In the genomic region with DNA sequence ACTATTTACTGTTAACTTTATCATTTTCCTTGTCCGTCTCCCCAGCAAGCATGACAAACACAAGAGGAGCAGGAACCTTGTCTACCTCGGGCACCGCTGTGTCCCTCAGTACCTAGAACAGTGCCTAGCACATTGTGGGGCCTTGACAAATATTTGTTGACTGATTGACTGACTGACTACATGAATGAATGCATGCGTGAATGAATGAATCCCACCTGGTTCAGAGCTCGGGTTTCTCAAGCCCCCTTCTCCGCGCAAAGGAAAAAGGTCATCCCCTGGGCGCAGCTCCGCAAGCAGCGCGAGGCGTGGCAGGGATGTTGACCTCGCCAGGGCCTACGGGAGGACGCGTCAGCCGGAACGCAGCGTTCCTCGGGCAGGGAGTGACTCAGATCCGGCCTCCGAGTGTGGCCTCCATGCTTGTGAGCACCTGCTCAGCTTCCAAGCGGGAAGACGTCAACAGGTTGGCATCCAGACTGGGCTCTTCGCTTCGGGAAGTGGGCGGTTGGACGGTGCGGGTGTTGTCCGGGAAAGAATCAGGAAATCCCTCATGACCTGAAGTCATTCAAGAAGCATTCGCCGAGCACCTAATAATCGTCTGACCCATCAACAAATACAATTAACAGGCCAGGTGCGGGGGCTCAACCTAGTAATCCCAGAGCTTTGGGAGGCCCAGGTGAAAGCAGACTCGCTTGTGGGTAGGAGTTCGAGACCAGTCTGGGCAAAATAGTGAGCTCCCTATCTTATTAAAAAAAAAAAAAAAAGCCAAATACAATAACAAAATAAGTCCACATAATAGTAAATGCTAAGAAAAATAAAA, we compare ENCODE assay signal across 8 cellular contexts. TPM values are rescaled to one million over a fixed set of nuclear protein-coding genes. Genes with fewer than 3 reads are reported as not detected.
A peak's percentile ranks its signal among the peaks of the same experiment; 100 is the strongest.
DNase-seq lines count a peak whose midpoint lies in the region; ATAC-seq and TF ChIP-seq lines count a peak whose summit lies in the region.

No MANE protein-coding gene starts in this region.

- DNase-seq in A673 (ENCODE audit: low spot score) (peak; percentile 42), Right ventricle myocardium superior (peak; percentile 83), progenitor cell of endocrine pancreas (ENCODE audit: low spot score, unreplicated experiment) (no peak), cortex of kidney (lab: John Stamatoyannopoulos, UW) (no peak), NCI-H1694 (lab: John Stamatoyannopoulos, UW) (no peak)
- no peak for DNase-seq in activated T-helper 1 cell treated with anti-CD3 and anti-CD28 coated beads, Interleukin-12 subunit alpha, Interleukin-12 subunit beta, Interleukin-2, Interleukin-4 antibody, amounts not matched to agents 30 ng/mL and 10 ng/mL and 1 ng/mL, durations not matched to agents 14 hours and 24 hours and 36 hours (ENCODE audit: low spot score)

- POLR2A ChIA-PET in A673 (lab: Charles Lee; ENCODE audit: low non-redundant PET): interaction anchor here (0.7 kb wide), 1 partner anchor 8 kb away, joined by 6 read pairs; no protein-coding TSS in a partner anchor

- H3K27ac Mint-ChIP-seq in activated T-helper 1 cell treated with anti-CD3 and anti-CD28 coated beads, Interleukin-12 subunit alpha, Interleukin-12 subunit beta, Interleukin-2, Interleukin-4 antibody, amounts not matched to agents 30 ng/mL and 10 ng/mL and 1 ng/mL, durations not matched to agents 14 hours and 24 hours and 36 hours: peak overlapping the region; percentile 98
- H3K27ac Mint-ChIP-seq in progenitor cell of endocrine pancreas: peak overlapping the region; percentile 99

- intact Hi-C loops in A673 (cut with micrococcal nuclease; ENCODE audit: unreplicated experiment): no loop called here
- intact Hi-C loops in activated T-helper 1 cell treated with anti-CD3 and anti-CD28 coated beads, Interleukin-12 subunit alpha, Interleukin-12 subunit beta, Interleukin-2, Interleukin-4 antibody, amounts not matched to agents 30 ng/mL and 10 ng/mL and 1 ng/mL, durations not matched to agents 14 hours and 24 hours and 36 hours (cut with micrococcal nuclease): loop anchor here (10.0 kb wide), 1 partner anchor 474 kb away; no protein-coding TSS in a partner anchor
- intact Hi-C loops in Right ventricle myocardium superior (cut with DNase I): no loop called here

- H3K27me3 ChIP-seq in A673 (replicated peaks; ENCODE audit: insufficient read depth, low read depth, low read length, poor library complexity): no peaks in the 10 kb centered on the region

- no peaks in the 10 kb centered on the region for H3K9me3 Mint-ChIP-seq in activated T-helper 1 cell treated with anti-CD3 and anti-CD28 coated beads, Interleukin-12 subunit alpha, Interleukin-12 subunit beta, Interleukin-2, Interleukin-4 antibody, amounts not matched to agents 30 ng/mL and 10 ng/mL and 1 ng/mL, durations not matched to agents 14 hours and 24 hours and 36 hours
- no peaks in the 10 kb centered on the region for H3K9me3 Mint-ChIP-seq in progenitor cell of endocrine pancreas (ENCODE audit: low read depth)

- no peak overlapping the region for H3K27ac ChIP-seq in A673 (ENCODE audit: low read depth, low read length, poor library complexity, severe bottlenecking)

- TF ChIP-seq CTCF in A673 (conservative IDR thresholded peaks at IDR 0.05; ENCODE audit: low read depth, low read length) (no peak), progenitor cell of endocrine pancreas (IDR thresholded peaks at IDR 0.05; ENCODE audit: unreplicated experiment) (no peak)

- H3K36me3 ChIP-seq in A673 (ENCODE audit: insufficient read depth, low read length, poor library complexity, severe bottlenecking): no peaks in the 10 kb centered on the region

- peak overlapping the region; percentile 94 for H3K4me3 ChIP-seq in A673 (ENCODE audit: low read depth, low read length, poor library complexity, severe bottlenecking)

- BruUV-seq in A673 (replicated peaks; lab: Mats Ljungman, UMichigan): no TSS peak

- CTCF ChIA-PET in A673 (lab: Charles Lee): interaction anchor here (0.6 kb wide), 1 partner anchor 113 kb away, joined by 3 read pairs; no protein-coding TSS in a partner anchor

- no peaks in the 10 kb centered on the region for H3K9me3 ChIP-seq in A673 (ENCODE audit: low read depth, low read length, poor library complexity, severe bottlenecking)

- peak overlapping the region; percentile 88 for H3K4me3 Mint-ChIP-seq in activated T-helper 1 cell treated with anti-CD3 and anti-CD28 coated beads, Interleukin-12 subunit alpha, Interleukin-12 subunit beta, Interleukin-2, Interleukin-4 antibody, amounts not matched to agents 30 ng/mL and 10 ng/mL and 1 ng/mL, durations not matched to agents 14 hours and 24 hours and 36 hours
- peak overlapping the region; percentile 88 for H3K4me3 Mint-ChIP-seq in progenitor cell of endocrine pancreas (ENCODE audit: low read depth)

- peaks cover 6% of the 10 kb centered on the region for H3K36me3 Mint-ChIP-seq in activated T-helper 1 cell treated with anti-CD3 and anti-CD28 coated beads, Interleukin-12 subunit alpha, Interleukin-12 subunit beta, Interleukin-2, Interleukin-4 antibody, amounts not matched to agents 30 ng/mL and 10 ng/mL and 1 ng/mL, durations not matched to agents 14 hours and 24 hours and 36 hours (ENCODE audit: low read depth)
- H3K36me3 Mint-ChIP-seq in progenitor cell of endocrine pancreas (ENCODE audit: insufficient read depth): no peaks in the 10 kb centered on the region

- ATAC-seq in GM19351 (IDR thresholded peaks at IDR 0.05; ENCODE audit: unreplicated experiment): peak; percentile 43
- ATAC-seq in HG03460 (IDR thresholded peaks at IDR 0.05; ENCODE audit: unreplicated experiment): peak; percentile 42
- ATAC-seq in Right ventricle myocardium superior (ENCODE audit: poor library complexity): peak; percentile 44

- H3K27me3 Mint-ChIP-seq in activated T-helper 1 cell treated with anti-CD3 and anti-CD28 coated beads, Interleukin-12 subunit alpha, Interleukin-12 subunit beta, Interleukin-2, Interleukin-4 antibody, amounts not matched to agents 30 ng/mL and 10 ng/mL and 1 ng/mL, durations not matched to agents 14 hours and 24 hours and 36 hours (ENCODE audit: insufficient read depth): peaks cover 9% of the 10 kb centered on the region
- no peaks in the 10 kb centered on the region for H3K27me3 Mint-ChIP-seq in progenitor cell of endocrine pancreas

- peaks cover 36% of the 10 kb centered on the region for H3K4me1 Mint-ChIP-seq in activated T-helper 1 cell treated with anti-CD3 and anti-CD28 coated beads, Interleukin-12 subunit alpha, Interleukin-12 subunit beta, Interleukin-2, Interleukin-4 antibody, amounts not matched to agents 30 ng/mL and 10 ng/mL and 1 ng/mL, durations not matched to agents 14 hours and 24 hours and 36 hours (ENCODE audit: low read depth)
- peaks cover 4% of the 10 kb centered on the region for H3K4me1 Mint-ChIP-seq in progenitor cell of endocrine pancreas (ENCODE audit: low read depth)

- no peaks in the 10 kb centered on the region for H3K4me1 ChIP-seq in A673 (ENCODE audit: insufficient read depth, low read length, poor library complexity, severe bottlenecking)

RNA-seq across cellular contexts. Expression of a gene that starts 13.9 kb away (rescaled TPM):
- total RNA-seq in A673 (2021) (965 and 1,053 TPM in 2 replicates), Right ventricle myocardium superior (1,120 TPM), progenitor cell of endocrine pancreas (630 and 645 TPM in 2 replicates)
- 883 and 899 TPM in 2 replicates for total RNA-seq in activated T-helper 1 cell treated with anti-CD3 and anti-CD28 coated beads, Interleukin-12 subunit alpha, Interleukin-12 subunit beta, Interleukin-2, Interleukin-4 antibody, amounts not matched to agents 30 ng/mL and 10 ng/mL and 1 ng/mL, durations not matched to agents 14 hours and 24 hours and 36 hours

Comparison
In these comparisons a context has a peak if more than half of its experiments do, and no peak if none do; other contexts are left out.
1. DNase-seq: peak in A673 (single experiment) and Right ventricle myocardium superior (single experiment); none in activated T-helper 1 cell treated with anti-CD3 and anti-CD28 coated beads, Interleukin-12 subunit alpha, Interleukin-12 subunit beta, Interleukin-2, Interleukin-4 antibody, amounts not matched to agents 30 ng/mL and 10 ng/mL and 1 ng/mL, durations not matched to agents 14 hours and 24 hours and 36 hours (single experiment), progenitor cell of endocrine pancreas (single experiment), cortex of kidney (single experiment) and NCI-H1694 (single experiment).
2. Peak in every context shown above with its lines, with median percentiles within 50 percentile points of each other: ATAC-seq.